20 cellular contexts compared by ENCODE assay signal in genomic region chr7:73906874-73907273, GRCh38. TPM values are rescaled to one million over a fixed set of nuclear protein-coding genes. Genes with fewer than 3 reads are reported as not detected.
"Had no signal": no experiment of that assay in that cellular context is flagged by ENCODE, and none has a peak within 500 bp of the region (broad histone marks: within the 10 kb centered on the region; RNA-seq: fewer than 3 reads in every experiment).

No MANE protein-coding gene starts in this region.

- H3K9me3 Mint-ChIP-seq: activated CD8-positive, alpha-beta T cell treated with anti-CD3 and anti-CD28 coated beads for 36 hours; dendritic cell treated with granulocyte-macrophage colony-stimulating factor and Interleukin-4, amounts not matched to agents 40 ng/mL and 50 ng/mL, for 4 days; effector memory CD8-positive, alpha-beta T cell; naive thymus-derived CD8-positive, alpha-beta T cell; T-cell had no signal

- ATAC-seq: activated CD8-positive, alpha-beta T cell treated with anti-CD3 and anti-CD28 coated beads for 36 hours; effector memory CD8-positive, alpha-beta T cell; left lobe of liver; naive thymus-derived CD8-positive, alpha-beta T cell; T-cell had no signal

- H3K4me3 Mint-ChIP-seq: activated CD8-positive, alpha-beta T cell treated with anti-CD3 and anti-CD28 coated beads for 36 hours; dendritic cell treated with granulocyte-macrophage colony-stimulating factor and Interleukin-4, amounts not matched to agents 40 ng/mL and 50 ng/mL, for 4 days; effector memory CD8-positive, alpha-beta T cell; naive thymus-derived CD8-positive, alpha-beta T cell; T-cell had no signal

- H3K27ac ChIP-seq: epithelial cell of prostate, skin epidermis had no signal

- H3K4me1 Mint-ChIP-seq: T-cell had no signal

- H3K36me3 Mint-ChIP-seq: naive thymus-derived CD8-positive, alpha-beta T cell; T-cell had no signal

- DNase-seq: activated CD4-positive, alpha-beta T cell treated with anti-CD3 and anti-CD28 coated beads for 48 hours; activated CD8-positive, alpha-beta T cell treated with anti-CD3 and anti-CD28 coated beads for 36 hours; activated T-cell treated with anti-CD3 and anti-CD28 coated beads, Interleukin-2, amount 50 U/mL, for 48 hours; anterior cingulate cortex; cerebellar nuclear complex; effector memory CD8-positive, alpha-beta T cell; naive thymus-derived CD8-positive, alpha-beta T cell; nucleus accumbens; stimulated activated CD4-positive, alpha-beta T cell treated with anti-CD3 and anti-CD28 coated beads, Interleukin-4, amount 100 ng/mL, for 24 hours; stimulated activated naive CD4-positive, alpha-beta T cell treated with Interleukin-2 at 50 U/mL for 16 hours; substantia nigra; T1000; trophoblast cell had no signal

- H3K4me3 ChIP-seq: skin epidermis had no signal

- H3K27ac Mint-ChIP-seq: activated CD8-positive, alpha-beta T cell treated with anti-CD3 and anti-CD28 coated beads for 36 hours; naive thymus-derived CD8-positive, alpha-beta T cell; T-cell had no signal

RNA-seq across cellular contexts. Expression of gene TMEM270, which starts 45.9 kb away (rescaled TPM):
- total RNA-seq: activated CD8-positive, alpha-beta T cell treated with anti-CD3 and anti-CD28 coated beads for 36 hours; frontal cortex; left lobe of liver; mucosa of gallbladder; naive thymus-derived CD8-positive, alpha-beta T cell; T-cell had no signal
- polyA plus RNA-seq: naive thymus-derived CD8-positive, alpha-beta T cell had no signal
